ENCODE assay signal across 2 cellular contexts in the genomic region with DNA sequence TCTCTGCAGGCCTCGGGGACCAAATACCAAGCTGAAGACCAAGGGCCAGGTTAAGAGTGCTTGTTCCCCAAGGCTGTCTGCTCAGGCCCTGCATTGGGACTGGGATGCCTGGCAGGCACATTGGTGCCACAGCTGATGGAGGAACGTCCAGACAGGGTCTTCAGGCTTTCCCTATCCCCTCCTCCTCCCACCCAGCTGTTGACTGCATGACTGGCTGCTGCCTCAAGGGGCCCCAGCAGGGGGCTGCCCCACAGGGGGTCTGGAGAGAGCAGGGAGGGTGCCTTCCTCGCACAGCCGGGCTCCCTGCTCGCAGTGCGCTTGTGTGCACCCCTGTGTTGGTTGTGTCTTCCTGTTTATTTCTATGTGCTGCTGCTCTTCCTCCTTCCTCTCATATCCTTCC.
TF ChIP-seq lines count a peak whose summit lies in the region.

No MANE protein-coding gene starts in this region.

TF ChIP-seq in HEK293, 187 proteins besides CTCF, POLR2A, EP300 and RAD21:
- TF ChIP-seq ZNF169 (tag by site-specific recombination; IDR thresholded peaks at IDR 0.05) (no peak), ZIC2 (tag by site-specific recombination; IDR thresholded peaks at IDR 0.05) (peak; percentile 46)

TF ChIP-seq in HepG2, 621 proteins besides CTCF, POLR2A, EP300 and RAD21:
- no peak for TF ChIP-seq ZNF331 (CRISPR knock-in tag; IDR thresholded peaks at IDR 0.05)
- no peak for TF ChIP-seq ZFX (CRISPR knock-in tag; IDR thresholded peaks at IDR 0.05; ENCODE audit: low read depth)
- TF ChIP-seq CCDC6 (CRISPR knock-in tag; IDR thresholded peaks at IDR 0.05) = no peak
- TF ChIP-seq ZNF75D (CRISPR knock-in tag; IDR thresholded peaks at IDR 0.05; ENCODE audit: borderline replicate concordance) = no peak
- TF ChIP-seq, protein P1, sequence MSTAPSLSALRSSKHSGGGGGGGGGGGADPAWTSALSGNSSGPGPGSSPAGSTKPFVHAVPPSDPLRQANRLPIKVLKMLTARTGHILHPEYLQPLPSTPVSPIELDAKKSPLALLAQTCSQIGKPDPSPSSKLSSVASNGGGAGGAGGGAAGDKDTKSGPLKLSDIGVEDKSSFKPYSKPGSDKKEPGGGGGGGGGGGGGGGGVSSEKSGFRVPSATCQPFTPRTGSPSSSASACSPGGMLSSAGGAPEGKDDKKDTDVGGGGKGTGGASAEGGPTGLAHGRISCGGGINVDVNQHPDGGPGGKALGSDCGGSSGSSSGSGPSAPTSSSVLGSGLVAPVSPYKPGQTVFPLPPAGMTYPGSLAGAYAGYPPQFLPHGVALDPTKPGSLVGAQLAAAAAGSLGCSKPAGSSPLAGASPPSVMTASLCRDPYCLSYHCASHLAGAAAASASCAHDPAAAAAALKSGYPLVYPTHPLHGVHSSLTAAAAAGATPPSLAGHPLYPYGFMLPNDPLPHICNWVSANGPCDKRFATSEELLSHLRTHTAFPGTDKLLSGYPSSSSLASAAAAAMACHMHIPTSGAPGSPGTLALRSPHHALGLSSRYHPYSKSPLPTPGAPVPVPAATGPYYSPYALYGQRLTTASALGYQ (CRISPR knock-in tag; IDR thresholded peaks at IDR 0.05) = no peak
- TF ChIP-seq, protein P2, sequence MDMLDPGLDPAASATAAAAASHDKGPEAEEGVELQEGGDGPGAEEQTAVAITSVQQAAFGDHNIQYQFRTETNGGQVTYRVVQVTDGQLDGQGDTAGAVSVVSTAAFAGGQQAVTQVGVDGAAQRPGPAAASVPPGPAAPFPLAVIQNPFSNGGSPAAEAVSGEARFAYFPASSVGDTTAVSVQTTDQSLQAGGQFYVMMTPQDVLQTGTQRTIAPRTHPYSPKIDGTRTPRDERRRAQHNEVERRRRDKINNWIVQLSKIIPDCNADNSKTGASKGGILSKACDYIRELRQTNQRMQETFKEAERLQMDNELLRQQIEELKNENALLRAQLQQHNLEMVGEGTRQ (IDR thresholded peaks at IDR 0.05; ENCODE audit: low read depth, low read length) = no peak
- TF ChIP-seq, protein P2 (CRISPR knock-in tag; IDR thresholded peaks at IDR 0.05; ENCODE audit: borderline replicate concordance) = no peak
- no peak for TF ChIP-seq ATRX (CRISPR knock-in tag; IDR thresholded peaks at IDR 0.05; ENCODE audit: borderline replicate concordance)
- no peak for TF ChIP-seq ZNF549 (CRISPR knock-in tag; IDR thresholded peaks at IDR 0.05)
- no peak for TF ChIP-seq FOSL1 (CRISPR knock-in tag; IDR thresholded peaks at IDR 0.05; ENCODE audit: borderline replicate concordance)
- no peak for TF ChIP-seq REXO4 (CRISPR knock-in tag; IDR thresholded peaks at IDR 0.05; ENCODE audit: borderline replicate concordance)
TF ChIP-seq in HepG2: peak in this region for 0.
